Comparison of ENCODE assay signal across 8 cellular contexts in genomic region chr12:53543539-53543938, GRCh38. TPM values are rescaled to one million over a fixed set of nuclear protein-coding genes. Genes with fewer than 3 reads are reported as not detected.
DNase-seq lines count a peak whose midpoint lies in the region; ATAC-seq and TF ChIP-seq lines count a peak whose summit lies in the region.

No MANE protein-coding gene starts in this region.

- H3K9me3 ChIP-seq in AG04450 (ENCODE audit: control insufficient read depth, insufficient read depth, low read length) (no peaks in the 10 kb centered on the region), OCI-LY3 (ENCODE audit: insufficient read depth, low read length) (no peaks in the 10 kb centered on the region), thoracic aorta (no peaks in the 10 kb centered on the region)

- CTCF ChIA-PET in AG04450 (lab: Charles Lee), result interaction anchor here (0.6 to 5.2 kb wide), 35 partner anchors 8 to 203 kb away, joined by 3 to 103 read pairs (median 4); partner anchors contain the start of genes ATF7 and ATP5MC2

- H3K4me3 Mint-ChIP-seq in activated T-helper 17 cell treated with anti-CD3 and anti-CD28 coated beads, Interleukin-2, amount 50 U/mL, for 72 hours, result peak overlapping the region; percentile 57

- H3K27me3 ChIP-seq in AG04450 (ENCODE audit: control insufficient read depth, insufficient read depth, low read length), result no peaks in the 10 kb centered on the region
- no peaks in the 10 kb centered on the region for H3K27me3 ChIP-seq in OCI-LY3 (ENCODE audit: low read depth, low read length)
- H3K27me3 ChIP-seq in thoracic aorta (replicated peaks; ENCODE audit: insufficient read depth), result no peaks in the 10 kb centered on the region

- peaks cover 5% of the 10 kb centered on the region for H3K36me3 ChIP-seq in OCI-LY3 (replicated peaks; ENCODE audit: low read depth, low read length)
- H3K36me3 ChIP-seq in thoracic aorta, result peaks cover 25% of the 10 kb centered on the region

- H3K27me3 Mint-ChIP-seq in activated T-helper 17 cell treated with anti-CD3 and anti-CD28 coated beads, Interleukin-2, amount 50 U/mL, for 72 hours, result no peaks in the 10 kb centered on the region

- ATAC-seq in GM18861 (IDR thresholded peaks at IDR 0.05; ENCODE audit: unreplicated experiment) (peak; percentile 88), thoracic aorta (ENCODE audit: insufficient number of reproducible peaks, low FRiP score, low read depth) (peak; percentile 66)
- peak; percentile 99 for ATAC-seq in activated T-helper 17 cell treated with anti-CD3 and anti-CD28 coated beads, Interleukin-2, amount 50 U/mL, for 72 hours (replicated peaks)

- POLR2A ChIA-PET in AG04450 (lab: Yijun Ruan, JAX), result interaction anchor here (0.5 to 1.6 kb wide), 3 partner anchors 120 to 132 kb away, joined by 3 to 11 read pairs (median 3); partner anchors contain the start of gene ATP5MC2

- DNase-seq in AG04450 (ENCODE audit: low read depth, low spot score) (peak; percentile 41), HT1080 (ENCODE audit: low read depth) (peak; percentile 59), fibroblast of villous mesenchyme (ENCODE audit: low read depth) (peak; percentile 77), non-pigmented ciliary epithelial cell (ENCODE audit: low read depth) (peak; percentile 40), thoracic aorta (ENCODE audit: low spot score) (no peak)

- peaks cover 12% of the 10 kb centered on the region for H3K4me1 Mint-ChIP-seq in activated T-helper 17 cell treated with anti-CD3 and anti-CD28 coated beads, Interleukin-2, amount 50 U/mL, for 72 hours

- peak overlapping the region; percentile 81; the same call in 1 of the 2 replicates for H2AFZ ChIP-seq in OCI-LY3 (ENCODE audit: low read depth, low read length)

- TF ChIP-seq CTCF in AG04450 (IDR thresholded peaks at IDR 0.05; ENCODE audit: low read depth, low read length), result peak; percentile 98
- TF ChIP-seq CTCF in OCI-LY3 (IDR thresholded peaks at IDR 0.05; ENCODE audit: low read depth, low read length), result peak; percentile 81
- TF ChIP-seq CTCF in fibroblast of villous mesenchyme (IDR thresholded peaks at IDR 0.05; ENCODE audit: insufficient read depth, low read depth, low read length), result peak; percentile 96
- TF ChIP-seq CTCF in thoracic aorta (IDR thresholded peaks at IDR 0.05), result peak; percentile 81

- no peaks in the 10 kb centered on the region for H3K79me2 ChIP-seq in OCI-LY3 (ENCODE audit: low read length)

- H3K27ac ChIP-seq in AG04450 (ENCODE audit: low read depth, low read length) (peak overlapping the region; percentile 52), OCI-LY3 (ENCODE audit: low read length) (peak overlapping the region; percentile 11; the same call in 1 of the 2 replicates), thoracic aorta (peak overlapping the region; percentile 18 to 35)

- H3K9me3 Mint-ChIP-seq in activated T-helper 17 cell treated with anti-CD3 and anti-CD28 coated beads, Interleukin-2, amount 50 U/mL, for 72 hours, result no peaks in the 10 kb centered on the region

- no peaks in the 10 kb centered on the region for H4K20me1 ChIP-seq in OCI-LY3 (ENCODE audit: insufficient read depth, low read length)

- peak overlapping the region; percentile 23 for H3K4me2 ChIP-seq in OCI-LY3 (ENCODE audit: low read length)

- H3K4me3 ChIP-seq in AG04450 (ENCODE audit: low read depth, low read length) (no peak overlapping the region), OCI-LY3 (ENCODE audit: low read length) (no peak overlapping the region), fibroblast of villous mesenchyme (ENCODE audit: low read depth, low read length) (no peak overlapping the region), thoracic aorta (no peak overlapping the region)

- H3K27ac Mint-ChIP-seq in activated T-helper 17 cell treated with anti-CD3 and anti-CD28 coated beads, Interleukin-2, amount 50 U/mL, for 72 hours, result peak overlapping the region; percentile 84

- peaks cover 32% of the 10 kb centered on the region for H3K36me3 Mint-ChIP-seq in activated T-helper 17 cell treated with anti-CD3 and anti-CD28 coated beads, Interleukin-2, amount 50 U/mL, for 72 hours (ENCODE audit: low read depth)

- peaks cover 6% of the 10 kb centered on the region; the same call in 1 of the 2 replicates for H3K4me1 ChIP-seq in OCI-LY3 (ENCODE audit: low read length)
- H3K4me1 ChIP-seq in thoracic aorta (ENCODE audit: control insufficient read depth in 1 of 2, low read depth in 2 of 2), result peaks cover 0 to 26% of the 10 kb centered on the region in 2 donors

- H3K9ac ChIP-seq in OCI-LY3 (ENCODE audit: low read length), result no peak overlapping the region

RNA-seq across cellular contexts. Expression of gene NPFF, which starts 36.3 kb away (rescaled TPM):
- not detected in 2 replicates for polyA plus RNA-seq in AG04450 (2011; rRNA removed)
- not detected in 2 replicates for polyA minus RNA-seq in AG04450 (2011; rRNA and poly(A)+ RNA removed)
- total RNA-seq in HT1080 (2014; rRNA removed; shearing (Covaris generic)), result not detected in 2 replicates
- polyA plus RNA-seq in HT1080 (2015; cell fraction: cytosol; rRNA removed), result not detected in 2 replicates
- not detected in 2 replicates for polyA plus RNA-seq in HT1080 (2015; cell fraction: nucleus; rRNA removed)
- total RNA-seq in activated T-helper 17 cell treated with anti-CD3 and anti-CD28 coated beads, Interleukin-2, amount 50 U/mL, for 72 hours, result not detected
- total RNA-seq in fibroblast of villous mesenchyme (not detected in 2 replicates), thoracic aorta (1 to 10 TPM in 1 of 2 donors, not detected in 1; 9.1 TPM)

RNA-seq across cellular contexts. Expression of gene TARBP2, which starts 42.5 kb away (rescaled TPM):
- 25.0 and 33.0 TPM in 2 replicates for polyA plus RNA-seq in AG04450 (2011; rRNA removed)
- 19.7 and 26.4 TPM in 2 replicates for polyA minus RNA-seq in AG04450 (2011; rRNA and poly(A)+ RNA removed)
- total RNA-seq in HT1080 (2014; rRNA removed; shearing (Covaris generic)), result 88.1 and 98.4 TPM in 2 replicates
- 33.6 and 42.4 TPM in 2 replicates for polyA plus RNA-seq in HT1080 (2015; cell fraction: cytosol; rRNA removed)
- polyA plus RNA-seq in HT1080 (2015; cell fraction: nucleus; rRNA removed), result 88.7 and 97.6 TPM in 2 replicates
- total RNA-seq in activated T-helper 17 cell treated with anti-CD3 and anti-CD28 coated beads, Interleukin-2, amount 50 U/mL, for 72 hours, result 10 to 100 TPM; 21.7 to 44.0 TPM
- total RNA-seq in fibroblast of villous mesenchyme (47.4 and 54.8 TPM in 2 replicates), thoracic aorta (10 to 100 TPM; 14.2 to 27.7 TPM)

RNA-seq across cellular contexts. Expression of gene MAP3K12, which starts 44.3 kb away (rescaled TPM):
- 35.7 and 46.1 TPM in 2 replicates for polyA plus RNA-seq in AG04450 (2011; rRNA removed)
- polyA minus RNA-seq in AG04450 (2011; rRNA and poly(A)+ RNA removed), result 52.1 and 64.6 TPM in 2 replicates
- 12.3 and 18.9 TPM in 2 replicates for total RNA-seq in HT1080 (2014; rRNA removed; shearing (Covaris generic))
- 6.9 and 9.9 TPM in 2 replicates for polyA plus RNA-seq in HT1080 (2015; cell fraction: cytosol; rRNA removed)
- 76.6 and 83.4 TPM in 2 replicates for polyA plus RNA-seq in HT1080 (2015; cell fraction: nucleus; rRNA removed)
- 10 to 100 TPM; 18.2 to 20.4 TPM for total RNA-seq in activated T-helper 17 cell treated with anti-CD3 and anti-CD28 coated beads, Interleukin-2, amount 50 U/mL, for 72 hours
- 35.8 and 41.0 TPM in 2 replicates for total RNA-seq in fibroblast of villous mesenchyme
- 10 to 100 TPM; 27.9 to 36.8 TPM for total RNA-seq in thoracic aorta
